In genomic region chr14:57575482-57575881, GRCh38 we compare ENCODE assay signal across 14 cellular contexts.
"Had no signal": no experiment of that assay in that cellular context is flagged by ENCODE, and none has a peak within 500 bp of the region (broad histone marks: within the 10 kb centered on the region; RNA-seq: fewer than 3 reads in every experiment).

No MANE protein-coding gene starts in this region.

- H3K27ac Mint-ChIP-seq: activated naive CD8-positive, alpha-beta T cell; activated T-cell treated with anti-CD3 and anti-CD28 coated beads, Interleukin-2, amount 50 U/mL, for 24 hours; dendritic cell treated with granulocyte-macrophage colony-stimulating factor and Interleukin-4, amounts not matched to agents 40 ng/mL and 50 ng/mL, for 4 days; naive thymus-derived CD4-positive, alpha-beta T cell; progenitor cell of endocrine pancreas had no signal

- H3K4me1 ChIP-seq: thyroid gland, uterus had no signal

- FAIRE-seq: small intestine had no signal

- H3K9me3 Mint-ChIP-seq: activated T-cell treated with anti-CD3 and anti-CD28 coated beads, Interleukin-2, amount 50 U/mL, for 24 hours; brain; dendritic cell treated with granulocyte-macrophage colony-stimulating factor and Interleukin-4, amounts not matched to agents 40 ng/mL and 50 ng/mL, for 4 days; naive thymus-derived CD4-positive, alpha-beta T cell had no signal

- ATAC-seq: naive thymus-derived CD4-positive, alpha-beta T cell had no signal

- H3K36me3 Mint-ChIP-seq: activated naive CD8-positive, alpha-beta T cell; brain; naive thymus-derived CD4-positive, alpha-beta T cell had no signal

- H3K36me3 ChIP-seq: thyroid gland, uterus had no signal

- H3K27ac ChIP-seq: thyroid gland, uterus had no signal

- H3K27me3 Mint-ChIP-seq: activated naive CD8-positive, alpha-beta T cell; activated T-cell treated with anti-CD3 and anti-CD28 coated beads, Interleukin-2, amount 50 U/mL, for 24 hours; brain; dendritic cell treated with granulocyte-macrophage colony-stimulating factor and Interleukin-4, amounts not matched to agents 40 ng/mL and 50 ng/mL, for 4 days; progenitor cell of endocrine pancreas had no signal

- H3K4me1 Mint-ChIP-seq: naive thymus-derived CD4-positive, alpha-beta T cell had no signal

- H3K9me3 ChIP-seq: thyroid gland, uterus had no signal

- DNase-seq: activated CD4-positive, alpha-beta T cell treated with anti-CD3 and anti-CD28 coated beads, Interleukin-2, amount 50 U/mL, for 4 hours; activated CD4-positive, CD25-positive, alpha-beta regulatory T cell treated with anti-CD3 and anti-CD28 coated beads, Interleukin-2, amount 50 U/mL, for 72 hours; activated effector memory CD4-positive, alpha-beta T cell treated with Interleukin-2 at 50 U/mL for 16 hours; activated T-cell treated with anti-CD3 and anti-CD28 coated beads, Interleukin-2, amount 50 U/mL, for 24 hours; naive thymus-derived CD4-positive, alpha-beta T cell; right cardiac atrium; thyroid gland; uterus had no signal

- H3K27me3 ChIP-seq: thyroid gland, uterus had no signal

- H3K4me3 Mint-ChIP-seq: activated naive CD8-positive, alpha-beta T cell; activated T-cell treated with anti-CD3 and anti-CD28 coated beads, Interleukin-2, amount 50 U/mL, for 24 hours; brain; dendritic cell treated with granulocyte-macrophage colony-stimulating factor and Interleukin-4, amounts not matched to agents 40 ng/mL and 50 ng/mL, for 4 days; naive thymus-derived CD4-positive, alpha-beta T cell had no signal

- H3K4me3 ChIP-seq: lung, thyroid gland, uterus had no signal
